Comparison of ENCODE assay signal across 13 cellular contexts in genomic region chr11:94100253-94100652, GRCh38.
"Had no signal": no experiment of that assay in that cellular context is flagged by ENCODE, and none has a peak within 500 bp of the region (broad histone marks: within the 10 kb centered on the region; RNA-seq: fewer than 3 reads in every experiment).

No MANE protein-coding gene starts in this region.

- H3K27ac ChIP-seq: parathyroid adenoma, suprapubic skin, upper lobe of left lung had no signal

- H3K4me3 ChIP-seq: lung, suprapubic skin, upper lobe of left lung had no signal

- ATAC-seq: effector memory CD8-positive, alpha-beta T cell; stimulated activated naive CD8-positive, alpha-beta T cell treated with anti-CD3 and anti-CD28 coated beads, Interleukin-15, Interleukin-2, amounts not matched to agents 100 U/mL and 50 U/mL, for 24 hours; WTC11 had no signal

- H3K4me1 ChIP-seq: parathyroid adenoma, suprapubic skin, upper lobe of left lung had no signal

- H3K27me3 ChIP-seq: upper lobe of left lung had no signal

- H3K36me3 ChIP-seq: suprapubic skin, upper lobe of left lung had no signal

- DNase-seq: activated CD4-positive, alpha-beta T cell treated with anti-CD3 and anti-CD28 coated beads, Interleukin-2, amount 10 ng/mL, durations not matched to agents 24 days and 14 days; activated naive CD4-positive, alpha-beta T cell treated with anti-CD3 and anti-CD28 coated beads for 36 hours; effector memory CD8-positive, alpha-beta T cell; hippocampal formation; naive B cell; stimulated activated CD4-positive, alpha-beta T cell treated with anti-CD3 and anti-CD28 coated beads, Interleukin-4, amount 100 ng/mL, for 1 hour; stimulated activated CD8-positive, alpha-beta memory T cell treated with anti-CD3 and anti-CD28 coated beads, Interleukin-4, amount 100 ng/mL, for 48 hours; stimulated activated naive CD8-positive, alpha-beta T cell treated with anti-CD3 and anti-CD28 coated beads, Interleukin-15, Interleukin-2, amounts not matched to agents 100 U/mL and 50 U/mL, for 24 hours had no signal

- H3K9me3 ChIP-seq: suprapubic skin, upper lobe of left lung had no signal
